ENCODE assay signal across 15 cellular contexts in the genomic region with DNA sequence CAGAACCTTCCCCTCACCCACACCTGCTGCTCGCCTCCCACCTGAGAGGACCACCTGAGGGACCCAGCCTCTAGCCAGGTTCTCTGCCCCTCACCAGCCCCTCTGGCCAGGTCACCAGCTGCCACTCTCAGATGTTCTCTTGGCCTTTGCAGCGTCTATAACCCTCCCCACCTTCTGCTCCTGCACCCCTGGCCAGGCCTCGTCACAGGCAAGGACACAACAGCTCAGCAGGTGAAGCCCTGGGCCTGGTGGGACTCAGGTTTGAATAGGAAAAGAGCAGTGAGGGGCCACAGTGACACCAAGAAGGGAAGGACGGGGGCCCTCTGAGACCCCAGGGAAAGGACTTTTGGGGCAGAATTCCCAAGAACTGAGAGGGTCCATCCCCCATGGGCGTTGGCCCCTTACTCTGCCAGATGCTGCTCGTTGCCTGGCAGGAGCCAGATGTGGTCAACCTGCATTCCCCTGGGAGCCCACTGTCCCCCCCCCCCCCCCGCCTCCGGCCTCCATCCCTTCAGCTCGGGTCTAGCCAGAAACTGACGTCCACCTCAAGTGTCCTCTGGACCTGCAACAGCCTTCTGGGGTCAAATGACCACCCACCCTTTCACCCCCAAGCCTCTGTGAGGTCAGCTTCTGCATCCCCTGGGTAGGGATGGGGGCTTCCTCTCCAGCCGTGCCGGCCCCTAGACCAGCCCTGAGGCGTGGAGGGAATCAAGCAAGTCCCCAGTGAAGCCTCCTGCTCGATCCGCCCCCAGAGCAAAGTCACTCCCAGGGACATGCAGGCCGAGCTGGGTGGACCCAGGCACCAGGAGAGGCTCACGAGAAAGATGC. TPM values are rescaled to one million over a fixed set of nuclear protein-coding genes. Genes with fewer than 3 reads are reported as not detected.
DNase-seq lines count a peak whose midpoint lies in the region; ATAC-seq and TF ChIP-seq lines count a peak whose summit lies in the region.
"Had no signal": no experiment of that assay in that cellular context is flagged by ENCODE, and none has a peak within 500 bp of the region (broad histone marks: within the 10 kb centered on the region; RNA-seq: fewer than 3 reads in every experiment).

No MANE protein-coding gene starts in this region.

- H3K9me3 Mint-ChIP-seq in activated naive CD4-positive, alpha-beta T cell treated with anti-CD3 and anti-CD28 coated beads, Interleukin-2, amount 10 ng/mL, durations not matched to agents 7 days and 5 days: no peaks in the 10 kb centered on the region
- H3K9me3 Mint-ChIP-seq in activated CD8-positive, alpha-beta T cell treated with anti-CD3 and anti-CD28 coated beads for 36 hours: no peaks in the 10 kb centered on the region

- no peaks in the 10 kb centered on the region for H3K27me3 Mint-ChIP-seq in activated naive CD4-positive, alpha-beta T cell treated with anti-CD3 and anti-CD28 coated beads, Interleukin-2, amount 10 ng/mL, durations not matched to agents 7 days and 5 days
- H3K27me3 Mint-ChIP-seq in activated CD8-positive, alpha-beta T cell treated with anti-CD3 and anti-CD28 coated beads for 36 hours: no peaks in the 10 kb centered on the region

- DNase-seq in activated naive CD4-positive, alpha-beta T cell treated with anti-CD3 and anti-CD28 coated beads, Interleukin-2, amount 10 ng/mL, durations not matched to agents 7 days and 5 days: no peak
- DNase-seq in activated naive CD4-positive, alpha-beta T cell (lab: John Stamatoyannopoulos, UW): no peak
- no peak for DNase-seq in activated CD8-positive, alpha-beta T cell treated with anti-CD3 and anti-CD28 coated beads for 36 hours
- no peak for DNase-seq in erythroblast (lab: John Stamatoyannopoulos, UW)
- DNase-seq in NCI-H2227 treated with DMSO at 0.1 percent for 48 hours (lab: John Stamatoyannopoulos, UW): no peak
- DNase-seq in KBM-7: no peak
- DNase-seq: activated CD4-positive, CD25-positive, alpha-beta regulatory T cell treated with anti-CD3 and anti-CD28 coated beads, Interleukin-2, amount 50 U/mL, for 72 hours; DMS79 treated with DMSO at 0.1 percent for 48 hours; hippocampal formation; mesendoderm; NCI-H2107 had no signal

- CTCF ChIA-PET in activated naive CD4-positive, alpha-beta T cell treated with anti-CD3 and anti-CD28 coated beads, Interleukin-2, amount 10 ng/mL, durations not matched to agents 7 days and 5 days (lab: Charles Lee): interaction anchor here (0.9 to 1.2 kb wide), 2 partner anchors 25 to 104 kb away, joined by 3 read pairs; no protein-coding TSS in a partner anchor
- CTCF ChIA-PET in activated CD8-positive, alpha-beta T cell treated with anti-CD3 and anti-CD28 coated beads for 36 hours (lab: Charles Lee): interaction anchor here (1.7 kb wide), 2 partner anchors 46 to 52 kb away, joined by 5 read pairs; no protein-coding TSS in a partner anchor

- POLR2A ChIA-PET in activated CD8-positive, alpha-beta T cell treated with anti-CD3 and anti-CD28 coated beads for 36 hours (lab: Charles Lee): interaction anchor here (1.0 to 1.5 kb wide), 3 partner anchors 21 to 52 kb away, joined by 3 to 4 read pairs (median 4); no protein-coding TSS in a partner anchor

- H3K27ac Mint-ChIP-seq in activated naive CD4-positive, alpha-beta T cell treated with anti-CD3 and anti-CD28 coated beads, Interleukin-2, amount 10 ng/mL, durations not matched to agents 7 days and 5 days: peak overlapping the region; percentile 45
- peak overlapping the region; percentile 91 for H3K27ac Mint-ChIP-seq in activated CD8-positive, alpha-beta T cell treated with anti-CD3 and anti-CD28 coated beads for 36 hours

- H3K36me3 Mint-ChIP-seq in activated naive CD4-positive, alpha-beta T cell treated with anti-CD3 and anti-CD28 coated beads, Interleukin-2, amount 10 ng/mL, durations not matched to agents 7 days and 5 days: peaks cover 41% of the 10 kb centered on the region
- H3K36me3 Mint-ChIP-seq in activated CD8-positive, alpha-beta T cell treated with anti-CD3 and anti-CD28 coated beads for 36 hours (ENCODE audit: low read depth): peaks cover 29% of the 10 kb centered on the region

- peaks cover 11% of the 10 kb centered on the region for H3K4me1 Mint-ChIP-seq in activated naive CD4-positive, alpha-beta T cell treated with anti-CD3 and anti-CD28 coated beads, Interleukin-2, amount 10 ng/mL, durations not matched to agents 7 days and 5 days
- H3K4me1 Mint-ChIP-seq in activated CD8-positive, alpha-beta T cell treated with anti-CD3 and anti-CD28 coated beads for 36 hours (ENCODE audit: low read depth): peaks cover 28% of the 10 kb centered on the region

- TF ChIP-seq POLR2A in erythroblast (IDR thresholded peaks at IDR 0.05; ENCODE audit: low read length): no peak

- no peaks in the 10 kb centered on the region for H3K27me3 ChIP-seq in layer of hippocampus (ENCODE audit: control insufficient read depth, insufficient read depth, low read length)

- no peak for ATAC-seq in activated CD8-positive, alpha-beta T cell treated with anti-CD3 and anti-CD28 coated beads for 36 hours

- H3K4me3 Mint-ChIP-seq in activated naive CD4-positive, alpha-beta T cell treated with anti-CD3 and anti-CD28 coated beads, Interleukin-2, amount 10 ng/mL, durations not matched to agents 7 days and 5 days: no peak overlapping the region
- H3K4me3 Mint-ChIP-seq in activated CD8-positive, alpha-beta T cell treated with anti-CD3 and anti-CD28 coated beads for 36 hours: no peak overlapping the region

- H3K27ac ChIP-seq in layer of hippocampus (ENCODE audit: low read depth, low read length) (peak overlapping the region; percentile 68), temporal lobe (ENCODE audit: low read depth, low read length) (peak overlapping the region; percentile 55)
- H3K27ac ChIP-seq: HL-60 had no signal

- no peak for TF ChIP-seq CTCF in activated CD8-positive, alpha-beta T cell treated with anti-CD3 and anti-CD28 coated beads for 36 hours (IDR thresholded peaks at IDR 0.05)

- intact Hi-C loops in activated CD8-positive, alpha-beta T cell treated with anti-CD3 and anti-CD28 coated beads for 36 hours (cut with micrococcal nuclease): no loop called here

- in situ Hi-C loops in KBM-7 (cut with MboI; ENCODE audit: low pct_unique_long_range_greater_than_20kb, low sequenced_read_pairs): no loop called here

RNA-seq across cellular contexts. Expression of gene SBF1, which starts 28.7 kb away (rescaled TPM):
- 100 to 1,000 TPM; 120 TPM for total RNA-seq in activated CD8-positive, alpha-beta T cell treated with anti-CD3 and anti-CD28 coated beads for 36 hours
- total RNA-seq in temporal lobe: 73.8 TPM

RNA-seq across cellular contexts. Expression of gene ADM2, which starts 35.2 kb away (rescaled TPM):
- 1 to 10 TPM; 5.5 to 6.8 TPM for total RNA-seq in activated CD8-positive, alpha-beta T cell treated with anti-CD3 and anti-CD28 coated beads for 36 hours
- under 0.01 TPM for total RNA-seq in temporal lobe

RNA-seq across cellular contexts. Expression of gene MIOX, which starts 40.6 kb away (rescaled TPM):
- under 1 TPM in 1 of 2 experiments, not detected in 1; 0.29 TPM for total RNA-seq in activated CD8-positive, alpha-beta T cell treated with anti-CD3 and anti-CD28 coated beads for 36 hours
- total RNA-seq in temporal lobe: not detected
- total RNA-seq: cerebellum had no signal
